Comparison of ENCODE assay signal across 10 cellular contexts in the genomic region with DNA sequence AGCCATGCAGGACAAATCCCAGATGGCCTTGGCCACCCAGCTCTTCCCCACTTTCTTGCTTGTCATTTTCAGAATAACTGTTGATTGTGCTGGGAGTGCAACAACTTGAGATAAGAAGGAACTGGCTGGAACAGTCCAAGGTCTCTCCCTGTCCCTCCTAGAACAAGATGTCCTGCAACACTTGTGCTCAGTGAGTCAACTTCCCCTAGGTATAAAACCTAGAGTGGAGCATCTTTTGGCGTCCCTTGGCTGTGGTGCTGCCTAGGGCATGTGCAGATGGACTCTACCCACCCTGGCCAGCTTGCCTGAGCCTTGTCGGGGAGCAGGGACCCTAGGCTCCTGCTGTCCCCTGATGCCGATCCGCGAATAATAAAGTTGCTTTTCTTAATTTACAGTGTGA. TPM values are rescaled to one million over a fixed set of nuclear protein-coding genes. Genes with fewer than 3 reads are reported as not detected.
"Had no signal": no experiment of that assay in that cellular context is flagged by ENCODE, and none has a peak within 500 bp of the region (broad histone marks: within the 10 kb centered on the region; RNA-seq: fewer than 3 reads in every experiment).

No MANE protein-coding gene starts in this region.

- H2AFZ ChIP-seq: GM23338 had no signal

- DNase-seq: H9, HCEC 1CT, HFFc6, KG1 had no signal

- H3K27ac ChIP-seq: HL-60 had no signal

- H3K4me3 ChIP-seq: GM23338 had no signal

- H3K4me2 ChIP-seq: GM23338 had no signal

- ATAC-seq: GM23338, HepG2 had no signal

RNA-seq across cellular contexts. Expression of a gene that starts 50.7 kb away (rescaled TPM):
- total RNA-seq: GM23338, H1, H9, HFFc6, HT1080 had no signal
- polyA plus RNA-seq: GM23338, H1, IgD-negative memory B cell had no signal
